Comparison of ENCODE assay signal across 23 cellular contexts in the genomic region with DNA sequence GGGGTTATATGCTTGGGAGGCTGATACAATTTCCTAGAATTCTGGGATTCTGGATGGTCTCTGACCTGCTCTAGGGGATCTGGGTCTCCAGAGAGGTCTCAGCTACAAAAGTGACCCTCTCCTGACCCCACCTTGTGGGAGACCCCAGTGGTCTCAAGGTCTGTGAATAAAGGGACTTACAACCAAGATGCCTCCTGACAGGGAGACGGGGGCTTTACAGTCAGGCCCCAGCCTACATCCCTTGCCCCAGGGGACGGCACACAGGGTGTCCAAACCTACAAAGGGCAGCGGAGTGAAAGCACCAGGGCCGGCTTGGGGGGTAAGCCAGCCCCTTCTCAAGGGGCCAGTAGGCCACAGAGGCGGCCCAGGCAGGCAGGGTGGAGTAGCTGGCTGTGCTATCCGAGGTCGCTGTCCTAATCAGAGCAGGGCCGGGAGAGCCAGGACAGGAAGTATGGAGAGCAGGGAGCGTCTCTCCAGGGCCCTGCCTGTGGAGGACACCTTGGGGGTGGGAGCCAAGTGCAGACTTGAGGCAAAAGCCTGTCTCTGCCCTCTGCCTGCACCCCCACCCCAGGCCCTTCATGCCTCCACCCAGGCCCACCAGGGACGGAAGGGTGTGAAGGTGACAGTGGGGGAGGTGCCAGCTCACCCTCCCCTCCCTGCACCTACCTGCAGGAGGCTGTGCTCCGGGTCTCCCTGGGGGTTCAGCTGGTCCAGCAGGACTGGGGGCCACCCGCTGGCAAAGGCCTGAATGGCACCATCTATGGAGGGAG. TPM values are rescaled to one million over a fixed set of nuclear protein-coding genes. Genes with fewer than 3 reads are reported as not detected.
DNase-seq lines count a peak whose midpoint lies in the region; ATAC-seq and TF ChIP-seq lines count a peak whose summit lies in the region.
"Had no signal": no experiment of that assay in that cellular context is flagged by ENCODE, and none has a peak within 500 bp of the region (broad histone marks: within the 10 kb centered on the region; RNA-seq: fewer than 3 reads in every experiment).

No MANE protein-coding gene starts in this region.

- 44% methylated on average over 7 of the region's 12 CpGs for WGBS in SK-N-SH (ENCODE audit: low lambda C conversion rate)

- no peaks in the 10 kb centered on the region for H3K36me3 ChIP-seq in SK-N-SH (replicated peaks in 1 of 2; ENCODE audit: control insufficient read depth in 1 of 2, insufficient read depth in 2 of 2, low read length in 1 of 2)
- H3K36me3 ChIP-seq in Karpas-422 (ENCODE audit: insufficient read depth, low read length): no peaks in the 10 kb centered on the region
- H3K36me3 ChIP-seq: esophagus squamous epithelium had no signal

- no peaks in the 10 kb centered on the region for H4K20me1 ChIP-seq in SK-N-SH (ENCODE audit: insufficient read depth)
- H4K20me1 ChIP-seq in Karpas-422 (ENCODE audit: insufficient read depth, low read depth, low read length): no peaks in the 10 kb centered on the region

- H3K9me3 ChIP-seq in SK-N-SH: no peaks in the 10 kb centered on the region
- H3K9me3 ChIP-seq in Karpas-422 (ENCODE audit: low read length): no peaks in the 10 kb centered on the region
- H3K9me3 ChIP-seq: esophagus squamous epithelium had no signal

- H3F3A ChIP-seq in SK-N-SH (replicated peaks; ENCODE audit: insufficient read depth): no peaks in the 10 kb centered on the region

- H3K9ac ChIP-seq in SK-N-SH (no peak overlapping the region), Karpas-422 (ENCODE audit: low read length) (no peak overlapping the region)

- H3K9me2 ChIP-seq in SK-N-SH (no peaks in the 10 kb centered on the region), Karpas-422 (replicated peaks; ENCODE audit: insufficient read depth, low read length) (no peaks in the 10 kb centered on the region)

- no peaks in the 10 kb centered on the region for H3K79me2 ChIP-seq in SK-N-SH (ENCODE audit: insufficient read depth)
- H3K79me2 ChIP-seq in Karpas-422 (ENCODE audit: low read length): no peaks in the 10 kb centered on the region

- H3K27ac ChIP-seq in SK-N-SH (ENCODE audit: low read depth in 2 of 2, low read length in 1 of 2) (no peak overlapping the region), Karpas-422 (ENCODE audit: low read length) (no peak overlapping the region)
- H3K27ac ChIP-seq: 22Rv1, C4-2B, esophagus squamous epithelium had no signal

- CTCF ChIA-PET in SK-N-SH (lab: Yijun Ruan, JAX): interaction anchor here (1.2 to 1.9 kb wide), 6 partner anchors 8 to 128 kb away, joined by 3 to 11 read pairs (median 4); no protein-coding TSS in a partner anchor

- H3K36me3 Mint-ChIP-seq in effector memory CD8-positive, alpha-beta T cell (ENCODE audit: insufficient read depth): peaks cover 3% of the 10 kb centered on the region
- H3K36me3 Mint-ChIP-seq: type B pancreatic cell had no signal

- TF ChIP-seq CTCF in SK-N-SH (IDR thresholded peaks at IDR 0.05): no peak
- no peak for TF ChIP-seq CTCF in omental fat pad (IDR thresholded peaks at IDR 0.05)

- H3K27me3 ChIP-seq in SK-N-SH (ENCODE audit: insufficient read depth): peaks cover 41% of the 10 kb centered on the region
- no peaks in the 10 kb centered on the region for H3K27me3 ChIP-seq in Karpas-422 (ENCODE audit: low read length)

- DNase-seq in SK-N-SH: peak; percentile 61
- no peak for DNase-seq in Karpas-422
- DNase-seq in effector memory CD8-positive, alpha-beta T cell: no peak
- DNase-seq in omental fat pad (ENCODE audit: low spot score): peak; percentile 11
- no peak for DNase-seq in DMS114 treated with DMSO at 0.1 percent for 48 hours (lab: John Stamatoyannopoulos, UW; ENCODE audit: unreplicated experiment)
- no peak for DNase-seq in foreskin melanocyte
- no peak for DNase-seq in OCI-M2 (lab: John Stamatoyannopoulos, UW; ENCODE audit: unreplicated experiment)
- DNase-seq: activated CD4-positive, CD25-positive, alpha-beta regulatory T cell; activated naive CD4-positive, alpha-beta T cell treated with Interleukin-2 at 50 U/mL for 16 hours; DMS53; esophagus squamous epithelium; NCI-H187; NCI-H226; stimulated activated naive CD4-positive, alpha-beta T cell had no signal

- peaks cover 6 to 30% of the 10 kb centered on the region in 2 donors for H3K4me1 Mint-ChIP-seq in effector memory CD8-positive, alpha-beta T cell (ENCODE audit: low read depth in 2 of 2)

- no peaks in the 10 kb centered on the region for H3K9me3 Mint-ChIP-seq in effector memory CD8-positive, alpha-beta T cell
- H3K9me3 Mint-ChIP-seq: type B pancreatic cell had no signal

- H2AFZ ChIP-seq in SK-N-SH (ENCODE audit: low read depth) (no peak overlapping the region), Karpas-422 (ENCODE audit: low read length) (peak overlapping the region; percentile 84; the same call in 1 of the 2 replicates)

- ATAC-seq in SK-N-SH treated with all-trans-retinoic acid at 6 μM for 48 hours (no peak), omental fat pad (ENCODE audit: low FRiP score) (no peak)
- no peak for ATAC-seq in effector memory CD8-positive, alpha-beta T cell (replicated peaks)
- ATAC-seq: Right ventricle myocardium inferior had no signal

- H3K27ac Mint-ChIP-seq in effector memory CD8-positive, alpha-beta T cell: no peak overlapping the region
- H3K27ac Mint-ChIP-seq: type B pancreatic cell had no signal

- peaks cover 0 to 5% of the 10 kb centered on the region in 2 experiments; a peak in 1 of 4 replicates for H3K4me1 ChIP-seq in SK-N-SH (ENCODE audit: control insufficient read depth in 1 of 2, insufficient read depth in 2 of 2, low read depth in 1 of 2, low read length in 1 of 2)
- H3K4me1 ChIP-seq in Karpas-422 (ENCODE audit: low read length): peaks cover 13% of the 10 kb centered on the region

- POLR2A ChIA-PET in SK-N-SH (lab: Yijun Ruan, JAX): no interaction called here

- H3K27me3 Mint-ChIP-seq in effector memory CD8-positive, alpha-beta T cell: peaks cover 48 to 70% of the 10 kb centered on the region in 2 donors

- TF ChIP-seq RAD21 in SK-N-SH (IDR thresholded peaks at IDR 0.05; ENCODE audit: low read length): no peak

- H3K4me3 ChIP-seq in SK-N-SH (ENCODE audit: low read depth in 2 of 2, low read length in 1 of 2) (no peak overlapping the region), Karpas-422 (ENCODE audit: low read length) (no peak overlapping the region)

- TF ChIP-seq EP300 in SK-N-SH (IDR thresholded peaks at IDR 0.05; ENCODE audit: borderline replicate concordance in 1 of 2, low read depth in 1 of 2, low read length in 1 of 2): no peak

- H3K4me3 Mint-ChIP-seq in effector memory CD8-positive, alpha-beta T cell: peak overlapping the region; percentile 6 to 44
- H3K4me3 Mint-ChIP-seq: type B pancreatic cell had no signal

- no peak overlapping the region for H3K4me2 ChIP-seq in SK-N-SH
- H3K4me2 ChIP-seq in Karpas-422 (ENCODE audit: low read depth, low read length, poor library complexity, severe bottlenecking): peak overlapping the region; percentile 38

TF ChIP-seq in SK-N-SH, 30 proteins besides CTCF, POLR2A, EP300 and RAD21 (continues in another document):
- TF ChIP-seq, protein P1, sequence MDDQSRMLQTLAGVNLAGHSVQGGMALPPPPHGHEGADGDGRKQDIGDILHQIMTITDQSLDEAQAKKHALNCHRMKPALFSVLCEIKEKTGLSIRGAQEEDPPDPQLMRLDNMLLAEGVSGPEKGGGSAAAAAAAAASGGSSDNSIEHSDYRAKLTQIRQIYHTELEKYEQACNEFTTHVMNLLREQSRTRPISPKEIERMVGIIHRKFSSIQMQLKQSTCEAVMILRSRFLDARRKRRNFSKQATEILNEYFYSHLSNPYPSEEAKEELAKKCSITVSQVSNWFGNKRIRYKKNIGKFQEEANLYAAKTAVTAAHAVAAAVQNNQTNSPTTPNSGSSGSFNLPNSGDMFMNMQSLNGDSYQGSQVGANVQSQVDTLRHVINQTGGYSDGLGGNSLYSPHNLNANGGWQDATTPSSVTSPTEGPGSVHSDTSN (IDR thresholded peaks at IDR 0.05): no peak
- no peak for TF ChIP-seq GABPA (IDR thresholded peaks at IDR 0.05; ENCODE audit: low read depth)

TF ChIP-seq in SK-N-SH treated with all-trans-retinoic acid at 6 μM for 48 hours, 23 proteins besides CTCF, POLR2A, EP300 and RAD21:
- no peak for TF ChIP-seq ZNF565 (CRISPR knock-in tag; conservative IDR thresholded peaks at IDR 0.05; ENCODE audit: low read depth)
- TF ChIP-seq ZFP30 (CRISPR knock-in tag; IDR thresholded peaks at IDR 0.05): no peak

RNA-seq across cellular contexts. Expression of a gene that starts 3.5 kb away (rescaled TPM):
- not detected in 2 replicates for polyA plus RNA-seq in SK-N-SH (2012; rRNA removed)
- polyA plus RNA-seq in SK-N-SH (2012; cell fraction: cytosol; rRNA removed): not detected in 2 replicates
- not detected in 2 replicates for polyA plus RNA-seq in SK-N-SH (2012; cell fraction: nucleus; rRNA removed)
- not detected in 2 replicates for total RNA-seq in Karpas-422 (2014; rRNA removed; shearing (Covaris generic); ENCODE audit: low replicate concordance)
- not detected for total RNA-seq in omental fat pad
- total RNA-seq: dermis microvascular lymphatic vessel endothelial cell, esophagus squamous epithelium, lung microvascular endothelial cell, renal cortical epithelial cell, Right ventricle myocardium inferior had no signal
- polyA plus RNA-seq: neural cell had no signal

RNA-seq across cellular contexts. Expression of a gene that starts 22.1 kb away (rescaled TPM):
- polyA plus RNA-seq in SK-N-SH (2012; rRNA removed): 4.8 and 5.0 TPM in 2 replicates
- polyA plus RNA-seq in SK-N-SH (2012; cell fraction: cytosol; rRNA removed): 0.53 and 0.87 TPM in 2 replicates
- polyA plus RNA-seq in SK-N-SH (2012; cell fraction: nucleus; rRNA removed): 33.0 and 43.2 TPM in 2 replicates
- total RNA-seq in Karpas-422 (2014; rRNA removed; shearing (Covaris generic); ENCODE audit: low replicate concordance): not detected in 2 replicates
- total RNA-seq in omental fat pad: 10 to 100 TPM; 27.3 to 94.4 (median 51.9) TPM
- total RNA-seq: dermis microvascular lymphatic vessel endothelial cell had no signal
- polyA plus RNA-seq: neural cell had no signal

RNA-seq across cellular contexts. Expression of a gene that starts 52.7 kb away (rescaled TPM):
- not detected in 2 replicates for polyA plus RNA-seq in SK-N-SH (2012; rRNA removed)
- polyA plus RNA-seq in SK-N-SH (2012; cell fraction: cytosol; rRNA removed): not detected in 2 replicates
- 0.01 TPM in 2 replicates for polyA plus RNA-seq in SK-N-SH (2012; cell fraction: nucleus; rRNA removed)
- total RNA-seq in Karpas-422 (2014; rRNA removed; shearing (Covaris generic); ENCODE audit: low replicate concordance): not detected in 2 replicates
- total RNA-seq in omental fat pad: 10 to 100 TPM; 14.2 to 57.5 (median 27.5) TPM
- total RNA-seq: dermis microvascular lymphatic vessel endothelial cell, lung microvascular endothelial cell, renal cortical epithelial cell had no signal

Comparison
In these comparisons a context has a peak if more than half of its experiments do, and no peak if none do; other contexts are left out.
1. DNase-seq: peak in SK-N-SH (single experiment) and omental fat pad (single experiment); none in Karpas-422 (single experiment), effector memory CD8-positive, alpha-beta T cell (0 of 3), DMS114 treated with DMSO at 0.1 percent for 48 hours (single experiment), foreskin melanocyte (single experiment) and OCI-M2 (single experiment).
2. RNA of a gene that starts 22.1 kb away (total RNA-seq): 27.3 to 94.4 TPM in omental fat pad; not detected in Karpas-422; every median in the first group is over 10 times any median in the second.
3. RNA of a gene that starts 52.7 kb away (total RNA-seq): 14.2 to 57.5 TPM in omental fat pad; not detected in Karpas-422; every median in the first group is over 10 times any median in the second.